8 cellular contexts compared by ENCODE assay signal in the genomic region with DNA sequence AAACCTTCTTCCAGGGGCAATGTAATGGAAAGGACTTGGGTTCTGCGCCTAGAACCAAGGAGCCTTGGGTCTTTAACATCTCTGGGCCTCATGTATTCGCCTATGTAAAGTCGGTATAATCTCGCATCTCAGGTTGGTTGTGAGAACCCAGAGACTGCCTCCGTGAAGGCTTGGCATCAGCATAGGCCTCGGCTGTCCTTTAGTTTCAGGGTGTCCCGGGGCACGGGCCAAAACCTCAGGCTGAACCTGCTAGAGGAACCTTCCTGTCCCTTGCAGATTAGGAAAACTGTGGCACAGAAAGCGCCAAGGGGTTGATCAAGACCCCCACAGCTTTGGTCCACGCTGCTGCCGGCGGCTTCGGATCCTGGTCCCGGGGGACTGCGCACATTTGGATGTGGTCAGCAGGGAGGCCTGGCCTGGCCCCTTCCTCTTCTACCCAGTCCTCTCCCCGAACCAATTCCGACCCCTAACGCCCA. TPM values are rescaled to one million over a fixed set of nuclear protein-coding genes. Genes with fewer than 3 reads are reported as not detected.
DNase-seq lines count a peak whose midpoint lies in the region; ATAC-seq and TF ChIP-seq lines count a peak whose summit lies in the region.

No MANE protein-coding gene starts in this region.

- H3K36me3 ChIP-seq in cardiac muscle cell (no peaks in the 10 kb centered on the region), brain microvascular endothelial cell (replicated peaks) (no peaks in the 10 kb centered on the region), mesodermal cell (ENCODE audit: control insufficient read depth, insufficient read depth, low read length) (peaks cover 18% of the 10 kb centered on the region), upper lobe of left lung (no peaks in the 10 kb centered on the region)

- H3K4me3 ChIP-seq in cardiac muscle cell (peak overlapping the region; percentile 86), brain microvascular endothelial cell (ENCODE audit: low read depth, low read length) (peak overlapping the region; percentile 90), mesodermal cell (ENCODE audit: extremely low read depth, insufficient read depth, low read length, poor library complexity, severe bottlenecking) (peak overlapping the region; percentile 76), upper lobe of left lung (peak overlapping the region; percentile 7 to 96 (median 86))

- ATAC-seq in Right ventricle myocardium superior (ENCODE audit: poor library complexity) = no peak
- no peak for ATAC-seq in upper lobe of left lung (ENCODE audit: low FRiP score in 2 of 2)
- ATAC-seq in GM19035 (IDR thresholded peaks at IDR 0.05; ENCODE audit: unreplicated experiment) = no peak
- ATAC-seq in GM18907 (IDR thresholded peaks at IDR 0.05; ENCODE audit: unreplicated experiment) = no peak

- H3K4me1 ChIP-seq in cardiac muscle cell (ENCODE audit: low read depth) (peaks cover 4% of the 10 kb centered on the region), mesodermal cell (ENCODE audit: control insufficient read depth, insufficient read depth, low read length, poor library complexity, severe bottlenecking) (peaks cover 9% of the 10 kb centered on the region), upper lobe of left lung (peaks cover 23 to 39% (median 30%) of the 10 kb centered on the region in 4 donors)

- H3K9me3 ChIP-seq in cardiac muscle cell (ENCODE audit: low read depth) = no peaks in the 10 kb centered on the region
- no peaks in the 10 kb centered on the region for H3K9me3 ChIP-seq in mesodermal cell (ENCODE audit: control insufficient read depth, low read length)
- no peaks in the 10 kb centered on the region for H3K9me3 ChIP-seq in upper lobe of left lung

- H3K27me3 ChIP-seq in cardiac muscle cell = no peaks in the 10 kb centered on the region
- H3K27me3 ChIP-seq in brain microvascular endothelial cell (replicated peaks) = no peaks in the 10 kb centered on the region
- no peaks in the 10 kb centered on the region for H3K27me3 ChIP-seq in upper lobe of left lung

- intact Hi-C loops in Right ventricle myocardium superior (cut with DNase I) = no loop called here

- H3K27ac ChIP-seq in cardiac muscle cell (peak overlapping the region; percentile 79), brain microvascular endothelial cell (peak overlapping the region; percentile 33), mesodermal cell (ENCODE audit: low read depth, low read length, severe bottlenecking) (peak overlapping the region; percentile 82), upper lobe of left lung (peak overlapping the region; percentile 78 to 88 (median 83))

- DNase-seq in cardiac muscle cell (ENCODE audit: low read depth in 1 of 2, low spot score in 1 of 2) = no peak
- no peak for DNase-seq in Right ventricle myocardium superior
- no peak for DNase-seq in brain microvascular endothelial cell
- DNase-seq in upper lobe of left lung = no peak
- no peak for DNase-seq in germinal center (ENCODE audit: low spot score)

- WGBS in mesodermal cell (ENCODE audit: insufficient coverage in 2 of 2), 2 experiments = 86 to 88% methylated on average over 15 to 18 of the region's 18 CpGs
- WGBS in upper lobe of left lung, 2 donors = 69 to 79% methylated on average over 7 to 18 of the region's 18 CpGs

- TF ChIP-seq POLR2A in upper lobe of left lung (IDR thresholded peaks at IDR 0.05) = no peak

- no peak for TF ChIP-seq CTCF in cardiac muscle cell (IDR thresholded peaks at IDR 0.05; ENCODE audit: low read depth, low read length)
- no peak for TF ChIP-seq CTCF in brain microvascular endothelial cell (IDR thresholded peaks at IDR 0.05; ENCODE audit: low read depth, low read length, missing control alignments)
- no peak for TF ChIP-seq CTCF in upper lobe of left lung (IDR thresholded peaks at IDR 0.05)

- in situ Hi-C loops in brain microvascular endothelial cell (cut with HindIII; ENCODE audit: low pct_ligation_motif_present, low sequenced_read_pairs) = no loop called here

- no peak for TF ChIP-seq EP300 in upper lobe of left lung (IDR thresholded peaks at IDR 0.05)

RNA-seq across cellular contexts. Expression of a gene that starts 0.8 kb away (rescaled TPM):
- total RNA-seq in cardiac muscle cell (10.3 and 10.8 TPM in 2 replicates), Right ventricle myocardium superior (11.7 TPM), upper lobe of left lung (10 to 100 TPM; 16.0 to 32.3 (median 21.9) TPM)
- 18.1 and 18.4 TPM in 2 replicates for polyA plus RNA-seq in cardiac muscle cell
- polyA plus RNA-seq in mesodermal cell (2013, experiment 1 of 2) = 15.2 TPM
- polyA plus RNA-seq in mesodermal cell (2013, experiment 2 of 2) = 18.9 TPM

RNA-seq across cellular contexts. Expression of a gene that starts 41.8 kb away (rescaled TPM):
- total RNA-seq in cardiac muscle cell = 28.0 and 34.7 TPM in 2 replicates
- polyA plus RNA-seq in cardiac muscle cell = 18.0 and 30.4 TPM in 2 replicates
- 8.1 TPM for total RNA-seq in Right ventricle myocardium superior
- polyA plus RNA-seq in mesodermal cell (2013, experiment 1 of 2) = 10.1 TPM
- 9.8 TPM for polyA plus RNA-seq in mesodermal cell (2013, experiment 2 of 2)
- 10 to 100 TPM in 5 of 6 donors, 1 to 10 TPM in 1; 6.3 to 20.8 (median 17.7) TPM for total RNA-seq in upper lobe of left lung

RNA-seq across cellular contexts. Expression of a gene that starts 50.7 kb away (rescaled TPM):
- total RNA-seq in cardiac muscle cell = 5.4 and 12.2 TPM in 2 replicates
- 6.7 and 11.9 TPM in 2 replicates for polyA plus RNA-seq in cardiac muscle cell
- total RNA-seq in Right ventricle myocardium superior = 9.0 TPM
- 5.1 TPM for polyA plus RNA-seq in mesodermal cell (2013, experiment 1 of 2)
- polyA plus RNA-seq in mesodermal cell (2013, experiment 2 of 2) = 4.7 TPM
- total RNA-seq in upper lobe of left lung = 10 to 100 TPM; 29.9 to 49.2 (median 35.6) TPM

RNA-seq across cellular contexts. Expression of a gene that starts 50.8 kb away (rescaled TPM):
- total RNA-seq in cardiac muscle cell (8.7 and 9.0 TPM in 2 replicates), Right ventricle myocardium superior (9.5 TPM), upper lobe of left lung (100 to 1,000 TPM in 1 of 6 donors, 10 to 100 TPM in 5; 24.0 to 114 (median 28.5) TPM)
- polyA plus RNA-seq in cardiac muscle cell = 6.8 and 9.3 TPM in 2 replicates
- polyA plus RNA-seq in mesodermal cell (2013, experiment 1 of 2) = 3.8 TPM
- polyA plus RNA-seq in mesodermal cell (2013, experiment 2 of 2) = 4.7 TPM

RNA-seq across cellular contexts. Expression of a gene that starts 55.6 kb away (rescaled TPM):
- 0.63 and 7.9 TPM in 2 replicates for total RNA-seq in cardiac muscle cell
- polyA plus RNA-seq in cardiac muscle cell = 1.7 and 2.6 TPM in 2 replicates
- 62.9 TPM for total RNA-seq in Right ventricle myocardium superior
- 1.8 TPM for polyA plus RNA-seq in mesodermal cell (2013, experiment 1 of 2)
- 2.3 TPM for polyA plus RNA-seq in mesodermal cell (2013, experiment 2 of 2)
- 100 to 1,000 TPM in 2 of 6 donors, 10 to 100 TPM in 4; 33.4 to 784 (median 70.1) TPM for total RNA-seq in upper lobe of left lung

Comparison
In these comparisons a context has a peak if more than half of its experiments do, and no peak if none do; other contexts are left out.
1. H3K27ac ChIP-seq: peak in every context shown above with its lines; median percentile 83 in upper lobe of left lung; 82 in mesodermal cell; 79 in cardiac muscle cell; 33 in brain microvascular endothelial cell.